Comparison of ENCODE assay signal across 15 cellular contexts in the genomic region with DNA sequence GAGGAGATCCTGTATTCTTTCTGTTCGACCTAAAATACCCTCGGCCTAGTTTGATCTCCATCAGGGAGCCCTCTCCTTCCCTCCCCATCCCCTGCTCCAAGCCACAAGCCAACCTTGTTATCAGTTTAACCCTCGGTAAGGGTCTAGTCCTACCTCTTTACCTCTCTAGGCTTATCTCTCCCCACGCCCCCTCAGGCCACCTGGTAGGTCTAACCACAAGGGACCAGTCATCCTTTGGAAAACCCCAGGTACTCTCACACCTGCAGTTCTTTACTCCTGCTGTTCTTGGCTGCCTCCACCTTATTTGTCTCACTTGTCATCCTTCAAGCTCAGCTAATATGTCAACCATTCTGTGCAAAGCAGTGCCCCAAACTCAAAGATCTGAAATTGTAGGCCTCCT.
DNase-seq lines count a peak whose midpoint lies in the region; ATAC-seq and TF ChIP-seq lines count a peak whose summit lies in the region.
"Had no signal": no experiment of that assay in that cellular context is flagged by ENCODE, and none has a peak within 500 bp of the region (broad histone marks: within the 10 kb centered on the region; RNA-seq: fewer than 3 reads in every experiment).

No MANE protein-coding gene starts in this region.

- H3K4me1 ChIP-seq in endodermal cell (ENCODE audit: control insufficient read depth, insufficient read depth, low read length) (peaks cover 4% of the 10 kb centered on the region), stomach (no peaks in the 10 kb centered on the region), HAP-1 (no peaks in the 10 kb centered on the region), upper lobe of right lung (no peaks in the 10 kb centered on the region)
- H3K4me1 ChIP-seq: SJSA1 had no signal

- H3K27me3 Mint-ChIP-seq in endodermal cell (ENCODE audit: insufficient read depth) (no peaks in the 10 kb centered on the region), neural crest cell (ENCODE audit: low read depth) (no peaks in the 10 kb centered on the region)

- in situ Hi-C loops in HAP-1 (cut with MboI; ENCODE audit: low sequenced_read_pairs): no loop called here

- intact Hi-C loops in stomach (cut with DNase I; ENCODE audit: low total_unique reads) (no loop called here), upper lobe of right lung (cut with DNase I) (no loop called here), left colon (cut with DNase I, micrococcal nuclease) (no loop called here)

- TF ChIP-seq POLR2A in stomach (IDR thresholded peaks at IDR 0.05): no peak

- no peak overlapping the region for H3K9ac ChIP-seq in endodermal cell (ENCODE audit: extremely low read depth, low read length, poor library complexity, severe bottlenecking)

- DNase-seq in endodermal cell: peak; percentile 76
- no peak for DNase-seq in neural crest cell (ENCODE audit: low read depth, low spot score)
- no peak for DNase-seq in stomach
- no peak for DNase-seq in HAP-1 (ENCODE audit: low spot score in 2 of 2)
- DNase-seq in upper lobe of right lung: no peak
- DNase-seq in left colon: no peak
- DNase-seq: CD8-positive, alpha-beta T cell; DMS 273 treated with DMSO at 0.1 percent for 48 hours; NCI-H1694 treated with DMSO at 0.1 percent for 48 hours; NCI-H345; NCI-H526 treated with DMSO at 0.1 percent for 48 hours had no signal

- 54 to 93% methylated on average over 4 of the region's 4 CpGs for WGBS in endodermal cell (ENCODE audit: insufficient coverage in 1 of 2, insufficient read length in 1 of 2), 2 experiments
- 47 to 64% (median 54%) methylated on average over 4 of the region's 4 CpGs for WGBS in stomach, 5 donors

- peak overlapping the region; percentile 9 for H3K27ac Mint-ChIP-seq in endodermal cell
- peak overlapping the region; percentile 27 for H3K27ac Mint-ChIP-seq in neural crest cell (ENCODE audit: unreplicated experiment)
- H3K27ac Mint-ChIP-seq: CD8-positive, alpha-beta T cell had no signal

- H3K9me3 ChIP-seq in endodermal cell (ENCODE audit: control insufficient read depth, low read length) (peaks cover 6% of the 10 kb centered on the region), stomach (no peaks in the 10 kb centered on the region), HAP-1 (no peaks in the 10 kb centered on the region), upper lobe of right lung (no peaks in the 10 kb centered on the region)
- H3K9me3 ChIP-seq: SJSA1 had no signal

- TF ChIP-seq CTCF in endodermal cell (conservative IDR thresholded peaks at IDR 0.05) (no peak), neural crest cell (conservative IDR thresholded peaks at IDR 0.05) (no peak), stomach (IDR thresholded peaks at IDR 0.05) (no peak), upper lobe of right lung (IDR thresholded peaks at IDR 0.05) (no peak)

- H3K4me1 Mint-ChIP-seq in endodermal cell (peaks cover 47% of the 10 kb centered on the region), neural crest cell (peaks cover 24% of the 10 kb centered on the region)

- H3K36me3 Mint-ChIP-seq in endodermal cell (ENCODE audit: low read depth): no peaks in the 10 kb centered on the region
- H3K36me3 Mint-ChIP-seq in neural crest cell (ENCODE audit: low read depth): no peaks in the 10 kb centered on the region
- H3K36me3 Mint-ChIP-seq: CD8-positive, alpha-beta T cell had no signal

- ATAC-seq in GM21717 (IDR thresholded peaks at IDR 0.05; ENCODE audit: unreplicated experiment) (peak; percentile 67), HG02852 (IDR thresholded peaks at IDR 0.05; ENCODE audit: unreplicated experiment) (peak; percentile 59), upper lobe of right lung (no peak), left colon (no peak)
- ATAC-seq: CD8-positive, alpha-beta T cell had no signal

- no peak for TF ChIP-seq EP300 in stomach (IDR thresholded peaks at IDR 0.05)

- H3K27me3 ChIP-seq in endodermal cell (ENCODE audit: control insufficient read depth, insufficient read depth, low read length, poor library complexity, severe bottlenecking): no peaks in the 10 kb centered on the region
- no peaks in the 10 kb centered on the region for H3K27me3 ChIP-seq in stomach
- H3K27me3 ChIP-seq in HAP-1 (ENCODE audit: low read depth): no peaks in the 10 kb centered on the region
- H3K27me3 ChIP-seq in upper lobe of right lung: no peaks in the 10 kb centered on the region
- H3K27me3 ChIP-seq: SJSA1 had no signal

- H3K27ac ChIP-seq in endodermal cell (ENCODE audit: low read depth, low read length): no peak overlapping the region
- no peak overlapping the region for H3K27ac ChIP-seq in stomach
- no peak overlapping the region for H3K27ac ChIP-seq in upper lobe of right lung
- H3K27ac ChIP-seq: RWPE1, SJSA1 had no signal

- H3K4me3 ChIP-seq in endodermal cell (ENCODE audit: low read length): no peak overlapping the region
- H3K4me3 ChIP-seq in stomach: no peak overlapping the region
- no peak overlapping the region for H3K4me3 ChIP-seq in HAP-1
- H3K4me3 ChIP-seq in upper lobe of right lung: no peak overlapping the region
- H3K4me3 ChIP-seq: SJSA1 had no signal

- H3K9me3 Mint-ChIP-seq in endodermal cell (no peaks in the 10 kb centered on the region), neural crest cell (peaks cover 2% of the 10 kb centered on the region)
- H3K9me3 Mint-ChIP-seq: CD8-positive, alpha-beta T cell had no signal

- H3K36me3 ChIP-seq in endodermal cell (ENCODE audit: control insufficient read depth, insufficient read depth, low read length) (no peaks in the 10 kb centered on the region), stomach (no peaks in the 10 kb centered on the region), HAP-1 (replicated peaks) (no peaks in the 10 kb centered on the region), upper lobe of right lung (no peaks in the 10 kb centered on the region)
- H3K36me3 ChIP-seq: SJSA1 had no signal

- H3K4me3 Mint-ChIP-seq in endodermal cell (no peak overlapping the region), neural crest cell (no peak overlapping the region)
- H3K4me3 Mint-ChIP-seq: CD8-positive, alpha-beta T cell had no signal

Comparison
In these comparisons a context has a peak if more than half of its experiments do, and no peak if none do; other contexts are left out.
1. ATAC-seq: peak in GM21717 (single experiment) and HG02852 (single experiment); none in upper lobe of right lung (single experiment) and left colon (single experiment).